ENCODE assay signal across 9 cellular contexts in genomic region chr1:6612641-6613360, GRCh38. TPM values are rescaled to one million over a fixed set of nuclear protein-coding genes. Genes with fewer than 3 reads are reported as not detected.
DNase-seq lines count a peak whose midpoint lies in the region; ATAC-seq and TF ChIP-seq lines count a peak whose summit lies in the region.
"Had no signal": no experiment of that assay in that cellular context is flagged by ENCODE, and none has a peak within 500 bp of the region (broad histone marks: within the 10 kb centered on the region; RNA-seq: fewer than 3 reads in every experiment).

No MANE protein-coding gene starts in this region.

- H3K4me3 ChIP-seq in ascending aorta = peak overlapping the region; percentile 83 to 100
- H3K4me3 ChIP-seq in iPS-18a (ENCODE audit: low read length) = peak overlapping the region; percentile 85
- H3K4me3 ChIP-seq in gastrocnemius medialis = peak overlapping the region; percentile 83 to 95 (median 91)

- peak; percentile 42 to 66 for TF ChIP-seq POLR2A in gastrocnemius medialis (IDR thresholded peaks at IDR 0.05)

- DNase-seq in Daoy (ENCODE audit: low read depth) (peak; percentile 51), HEK293T (ENCODE audit: extremely low spot score) (peak; percentile 63), NCI-H1694 treated with DMSO at 0.1 percent for 48 hours (lab: John Stamatoyannopoulos, UW) (peak; percentile 12), ascending aorta (ENCODE audit: low spot score in 2 of 2) (no peak), gastrocnemius medialis (peak in 1 of 2 donors; percentile 71)
- DNase-seq in activated effector memory CD4-positive, alpha-beta T cell treated with Interleukin-2 at 50 U/mL for 16 hours = no peak

- peak; percentile 57 to 63 for ATAC-seq in gastrocnemius medialis

- H3K4me1 ChIP-seq in ascending aorta = peaks cover 4 to 29% of the 10 kb centered on the region in 2 donors
- H3K4me1 ChIP-seq in iPS-18a (ENCODE audit: control insufficient read depth, low read depth, low read length) = no peaks in the 10 kb centered on the region
- peaks cover 36 to 38% of the 10 kb centered on the region in 2 donors for H3K4me1 ChIP-seq in gastrocnemius medialis

- in situ Hi-C loops in gastrocnemius medialis (cut with MboI; ENCODE audit: low sequenced_read_pairs in 4 of 4) = no loop called here

- peak overlapping the region; percentile 86 for H3K27ac ChIP-seq in 22Rv1
- H3K27ac ChIP-seq in ascending aorta = peak overlapping the region; percentile 94 to 98
- H3K27ac ChIP-seq in iPS-18a (ENCODE audit: low read length) = no peak overlapping the region
- H3K27ac ChIP-seq in gastrocnemius medialis = peak overlapping the region; percentile 97 to 100 (median 98)

- no peak for TF ChIP-seq CTCF in 22Rv1 (IDR thresholded peaks at IDR 0.05)
- peak in 1 of 3 experiments; percentile 28 for TF ChIP-seq CTCF in ascending aorta (IDR thresholded peaks at IDR 0.05)
- TF ChIP-seq CTCF in gastrocnemius medialis (IDR thresholded peaks at IDR 0.05 in 4 of 5, conservative IDR thresholded peaks at IDR 0.05 in 1 of 5) = peak in 3 of 5 experiments; percentile 3 to 30 (median 28)

- peak overlapping the region; percentile 59 for H3K9ac ChIP-seq in iPS-18a (ENCODE audit: low read length)

- intact Hi-C loops in ascending aorta (cut with DNase I) = loop anchor here (1.0 kb wide), 3 partner anchors 8 to 34 kb away; partner anchors contain the start of gene ZBTB48
- intact Hi-C loops in gastrocnemius medialis (cut with DNase I; ENCODE audit: low total_unique reads) = loop anchor here (1.0 kb wide), 3 partner anchors 10 to 34 kb away; partner anchors contain the start of gene ZBTB48

- POLR2A ChIA-PET in HEK293T (lab: Yijun Ruan, JAX) = interaction anchor here (1.1 to 2.0 kb wide), 3 partner anchors 9 to 11 kb away, joined by 5 to 16 read pairs (median 7); partner anchors contain the start of gene KLHL21

- H3K27me3 ChIP-seq in ascending aorta = no peaks in the 10 kb centered on the region
- peaks cover 16% of the 10 kb centered on the region for H3K27me3 ChIP-seq in iPS-18a (ENCODE audit: control insufficient read depth, insufficient read depth, low read length)
- H3K27me3 ChIP-seq in gastrocnemius medialis = no peaks in the 10 kb centered on the region

- peaks cover 0 to 3% of the 10 kb centered on the region in 2 donors for H3K36me3 ChIP-seq in ascending aorta
- H3K36me3 ChIP-seq in iPS-18a (ENCODE audit: control insufficient read depth, low read depth, low read length) = peaks cover 6% of the 10 kb centered on the region
- H3K36me3 ChIP-seq in gastrocnemius medialis = no peaks in the 10 kb centered on the region

- H3K9me3 ChIP-seq in ascending aorta (no peaks in the 10 kb centered on the region), iPS-18a (ENCODE audit: control insufficient read depth, low read depth, low read length) (no peaks in the 10 kb centered on the region), gastrocnemius medialis (no peaks in the 10 kb centered on the region)

- CTCF ChIA-PET in HEK293T (lab: Yijun Ruan, JAX) = interaction anchor here (0.6 to 1.3 kb wide), 2 partner anchors 11 to 31 kb away, joined by 3 to 5 read pairs; partner anchors contain the start of gene THAP3

TF ChIP-seq in HEK293T, 16 proteins besides CTCF, POLR2A, EP300 and RAD21:
- 0 out of 2 replicates have a peak, but pooled peaks have one; percentile 36 for TF ChIP-seq FOXM1 (IDR thresholded peaks at IDR 0.05; ENCODE audit: borderline replicate concordance)
- TF ChIP-seq CTBP1 (IDR thresholded peaks at IDR 0.05; ENCODE audit: borderline replicate concordance) = no peak
- TF ChIP-seq L3MBTL2 (conservative IDR thresholded peaks at IDR 0.05) = 0 out of 2 replicates have a peak, but pooled peaks have one; percentile 24

RNA-seq across cellular contexts. Expression of gene PHF13, which starts 0.7 kb away (rescaled TPM):
- total RNA-seq in Daoy (2014; rRNA removed; shearing (Covaris generic)) = 13.6 and 17.0 TPM in 2 replicates
- total RNA-seq in ascending aorta (1.5 TPM), gastrocnemius medialis (1 to 10 TPM; 4.7 to 8.5 (median 5.3) TPM)

RNA-seq across cellular contexts. Expression of gene KLHL21, which starts 10.1 kb away (rescaled TPM):
- 48.2 and 48.7 TPM in 2 replicates for total RNA-seq in Daoy (2014; rRNA removed; shearing (Covaris generic))
- 147 TPM for total RNA-seq in ascending aorta
- total RNA-seq in gastrocnemius medialis = 100 to 1,000 TPM; 176 to 481 (median 267) TPM

RNA-seq across cellular contexts. Expression of gene THAP3, which starts 11.9 kb away (rescaled TPM):
- total RNA-seq in Daoy (2014; rRNA removed; shearing (Covaris generic)) = 14.9 and 27.2 TPM in 2 replicates
- total RNA-seq in ascending aorta (9.3 TPM), gastrocnemius medialis (10 to 100 TPM; 16.7 to 31.0 (median 24.2) TPM)

RNA-seq across cellular contexts. Expression of gene ZBTB48, which starts 33.0 kb away (rescaled TPM):
- 18.9 and 19.7 TPM in 2 replicates for total RNA-seq in Daoy (2014; rRNA removed; shearing (Covaris generic))
- total RNA-seq in ascending aorta (106 TPM), gastrocnemius medialis (10 to 100 TPM in 3 of 4 donors, 1 to 10 TPM in 1; 9.3 to 14.5 (median 11.3) TPM)

RNA-seq across cellular contexts. Expression of gene TAS1R1, which starts 57.7 kb away (rescaled TPM):
- total RNA-seq in Daoy (2014; rRNA removed; shearing (Covaris generic)) = not detected in 2 replicates
- not detected for total RNA-seq in ascending aorta
- total RNA-seq in gastrocnemius medialis = not detected
- total RNA-seq: NCI-H460 had no signal

Comparison
In these comparisons a context has a peak if more than half of its experiments do, and no peak if none do; other contexts are left out.
1. DNase-seq: peak in Daoy (single experiment), HEK293T (single experiment) and NCI-H1694 treated with DMSO at 0.1 percent for 48 hours (single experiment); none in ascending aorta (0 of 2) and activated effector memory CD4-positive, alpha-beta T cell treated with Interleukin-2 at 50 U/mL for 16 hours (single experiment).
2. Peak in every context shown above with its lines, with median percentiles within 50 percentile points of each other: H3K4me3 ChIP-seq.